ENCODE assay signal across 19 cellular contexts in genomic region chr1:71039666-71040262, GRCh38.
"Had no signal": no experiment of that assay in that cellular context is flagged by ENCODE, and none has a peak within 500 bp of the region (broad histone marks: within the 10 kb centered on the region; RNA-seq: fewer than 3 reads in every experiment).

No MANE protein-coding gene starts in this region.

- DNase-seq: activated CD4-positive, alpha-beta T cell treated with anti-CD3 and anti-CD28 coated beads, Interleukin-2, amount 50 U/mL, for 4 hours; activated effector memory CD4-positive, alpha-beta T cell treated with Interleukin-2 at 50 U/mL for 16 hours; activated naive CD4-positive, alpha-beta T cell treated with anti-CD3 and anti-CD28 coated beads for 36 hours; activated naive CD8-positive, alpha-beta T cell treated with anti-CD3 and anti-CD28 coated beads, Interleukin-2, amount 50 U/mL, for 24 hours; activated T-cell treated with anti-CD3 and anti-CD28 coated beads, Interleukin-2, amount 50 U/mL, for 72 hours; anterior cingulate cortex; heart right ventricle; islet precursor cell; left cardiac atrium; midbrain; pancreas; right cardiac atrium; stimulated activated CD4-positive, alpha-beta T cell treated with anti-CD3 and anti-CD28 coated beads, Interleukin-4, amount 100 ng/mL, for 4 hours; stimulated activated naive CD8-positive, alpha-beta T cell treated with anti-CD3 and anti-CD28 coated beads, Interleukin-15, Interleukin-2, amounts not matched to agents 100 U/mL and 50 U/mL, for 24 hours; substantia nigra; thyroid gland; upper lobe of right lung had no signal

- H3K36me3 ChIP-seq: heart right ventricle, pancreas, thyroid gland, upper lobe of right lung had no signal

- H3K9me3 Mint-ChIP-seq: activated naive CD4-positive, alpha-beta T cell treated with anti-CD3 and anti-CD28 coated beads for 36 hours; activated naive CD8-positive, alpha-beta T cell treated with anti-CD3 and anti-CD28 coated beads, Interleukin-2, amount 50 U/mL, for 24 hours; brain; nephron had no signal

- H3K36me3 Mint-ChIP-seq: brain had no signal

- H3K27me3 ChIP-seq: pancreas, thyroid gland, upper lobe of right lung had no signal

- H3K9me3 ChIP-seq: heart right ventricle, pancreas, thyroid gland, upper lobe of right lung had no signal

- H3K27ac Mint-ChIP-seq: activated naive CD4-positive, alpha-beta T cell treated with anti-CD3 and anti-CD28 coated beads for 36 hours; activated naive CD8-positive, alpha-beta T cell treated with anti-CD3 and anti-CD28 coated beads, Interleukin-2, amount 50 U/mL, for 24 hours; activated T-cell treated with anti-CD3 and anti-CD28 coated beads, Interleukin-2, amount 50 U/mL, for 72 hours; brain; nephron had no signal

- H3K4me1 ChIP-seq: heart right ventricle, thyroid gland, upper lobe of right lung had no signal

- H3K4me3 ChIP-seq: heart right ventricle, pancreas, thyroid gland, upper lobe of right lung had no signal

- ATAC-seq: activated naive CD8-positive, alpha-beta T cell treated with anti-CD3 and anti-CD28 coated beads, Interleukin-2, amount 50 U/mL, for 24 hours; activated T-cell treated with anti-CD3 and anti-CD28 coated beads, Interleukin-2, amount 50 U/mL, for 72 hours; heart right ventricle; left cardiac atrium; pancreas; right cardiac atrium; stimulated activated naive CD8-positive, alpha-beta T cell treated with anti-CD3 and anti-CD28 coated beads, Interleukin-15, Interleukin-2, amounts not matched to agents 100 U/mL and 50 U/mL, for 24 hours; upper lobe of right lung had no signal

- H3K4me1 Mint-ChIP-seq: activated naive CD8-positive, alpha-beta T cell treated with anti-CD3 and anti-CD28 coated beads, Interleukin-2, amount 50 U/mL, for 24 hours; brain; nephron had no signal

- H3K4me3 Mint-ChIP-seq: activated naive CD4-positive, alpha-beta T cell treated with anti-CD3 and anti-CD28 coated beads for 36 hours; activated naive CD8-positive, alpha-beta T cell treated with anti-CD3 and anti-CD28 coated beads, Interleukin-2, amount 50 U/mL, for 24 hours; activated T-cell treated with anti-CD3 and anti-CD28 coated beads, Interleukin-2, amount 50 U/mL, for 72 hours; brain; nephron had no signal
